1 cellular context compared by ENCODE assay signal in the genomic region with DNA sequence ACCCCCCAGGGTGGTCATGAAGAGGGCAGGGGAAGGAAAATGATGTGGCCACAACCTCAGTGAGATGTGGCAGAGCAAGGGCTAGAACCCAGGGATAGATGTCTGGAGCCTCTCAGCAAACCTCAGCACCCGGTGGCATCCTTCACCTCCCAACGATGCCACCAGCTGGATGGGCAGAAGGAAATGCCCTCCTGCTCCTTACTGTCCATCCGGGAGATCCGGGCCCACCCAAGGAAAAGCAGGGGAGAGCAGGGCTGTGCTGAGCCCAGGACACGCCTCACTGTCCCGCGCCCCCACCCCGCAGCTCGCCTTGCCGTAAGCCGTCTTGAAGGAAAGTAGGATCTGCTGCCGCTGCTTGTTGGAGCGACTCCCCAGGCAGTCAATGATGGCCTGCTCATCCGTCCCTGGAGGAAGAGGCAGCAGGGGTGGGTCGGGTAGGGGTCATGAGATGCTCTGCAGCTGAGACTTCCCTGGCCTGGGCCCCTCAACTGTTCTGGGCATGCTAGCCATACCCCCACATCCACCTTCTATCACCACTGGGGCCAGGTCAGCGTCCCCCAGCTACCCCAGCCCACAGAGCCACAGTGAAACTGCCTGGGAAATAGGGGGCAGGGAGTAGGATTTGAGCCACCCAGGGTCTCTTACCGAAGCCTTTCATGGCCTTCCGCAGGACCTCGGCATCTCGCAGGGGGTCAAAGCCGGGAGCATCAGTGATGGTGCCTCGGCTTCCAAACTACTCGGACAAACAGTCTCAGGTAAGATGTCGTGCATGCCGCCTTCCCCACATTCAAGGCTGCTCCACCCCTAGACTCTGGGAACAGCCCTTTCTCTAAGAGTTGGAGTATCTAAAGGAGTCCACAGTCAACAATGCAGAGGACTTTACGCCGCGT.
TF ChIP-seq lines count a peak whose summit lies in the region.

No MANE protein-coding gene starts in this region.

TF ChIP-seq in K562, 482 proteins besides CTCF, POLR2A, EP300 and RAD21:
- TF ChIP-seq YBX1 (IDR thresholded peaks at IDR 0.05): no peak
- 0 out of 2 replicates have a peak, but pooled peaks have one; percentile 36 for TF ChIP-seq POLR2G (IDR thresholded peaks at IDR 0.05; ENCODE audit: low read depth, low read length)
- TF ChIP-seq ZC3H4 (CRISPR knock-in tag; IDR thresholded peaks at IDR 0.05; ENCODE audit: borderline replicate concordance): no peak
- TF ChIP-seq POLR2AphosphoS2 (IDR thresholded peaks at IDR 0.05; ENCODE audit: low read length): no peak
